Comparison of ENCODE assay signal across 1 cellular context in genomic region chr17:17837380-17837821, GRCh38.
A peak's percentile ranks its signal among the peaks of the same experiment; 100 is the strongest.
TF ChIP-seq lines count a peak whose summit lies in the region.

No MANE protein-coding gene starts in this region.

TF ChIP-seq in HepG2, 621 proteins besides CTCF, POLR2A, EP300 and RAD21 (continued from another document and continues in another):
- TF ChIP-seq DDIT3 (CRISPR knock-in tag; IDR thresholded peaks at IDR 0.05) (no peak), ZC3H4 (CRISPR knock-in tag; IDR thresholded peaks at IDR 0.05; ENCODE audit: borderline replicate concordance) (0 out of 2 replicates have a peak, but pooled peaks have one; percentile 22), ATF3 (CRISPR knock-in tag; IDR thresholded peaks at IDR 0.05) (peak; percentile 35; the same call in 1 of the 2 replicates), NFKB2 (CRISPR knock-in tag; IDR thresholded peaks at IDR 0.05; ENCODE audit: borderline replicate concordance) (no peak), STAG1 (CRISPR knock-in tag; IDR thresholded peaks at IDR 0.05) (no peak), SCMH1 (CRISPR knock-in tag; IDR thresholded peaks at IDR 0.05; ENCODE audit: borderline replicate concordance) (no peak), MXD3 (CRISPR knock-in tag; IDR thresholded peaks at IDR 0.05) (no peak), SATB2 (CRISPR knock-in tag; IDR thresholded peaks at IDR 0.05) (no peak), GTF3A (CRISPR knock-in tag; conservative IDR thresholded peaks at IDR 0.05) (no peak), ZBTB4 (CRISPR knock-in tag; IDR thresholded peaks at IDR 0.05; ENCODE audit: borderline replicate concordance) (0 out of 2 replicates have a peak, but pooled peaks have one; percentile 60), TEAD3 (CRISPR knock-in tag; optimal IDR thresholded peaks at IDR 0.05; ENCODE audit: borderline replicate concordance) (peak; percentile 69), DNMT1 (CRISPR knock-in tag; IDR thresholded peaks at IDR 0.05) (no peak), ZNF44 (CRISPR knock-in tag; IDR thresholded peaks at IDR 0.05) (no peak), ZNF703 (CRISPR knock-in tag; IDR thresholded peaks at IDR 0.05; ENCODE audit: borderline replicate concordance) (no peak), SOX6 (IDR thresholded peaks at IDR 0.05) (no peak), SOX6 (CRISPR knock-in tag; IDR thresholded peaks at IDR 0.05) (no peak), ZNF75D (CRISPR knock-in tag; IDR thresholded peaks at IDR 0.05; ENCODE audit: borderline replicate concordance) (0 out of 2 replicates have a peak, but pooled peaks have one; percentile 55), ZNF737 (CRISPR knock-in tag; IDR thresholded peaks at IDR 0.05; ENCODE audit: borderline replicate concordance) (no peak), PATZ1 (CRISPR knock-in tag; IDR thresholded peaks at IDR 0.05) (peak; percentile 48; the same call in 1 of the 2 replicates), AFF4 (CRISPR knock-in tag; IDR thresholded peaks at IDR 0.05) (no peak; the same call in 1 of the 2 replicates), HNF4A (CRISPR knock-in tag; IDR thresholded peaks at IDR 0.05) (0 out of 2 replicates have a peak, but pooled peaks have one; percentile 3), ZNF776 (CRISPR knock-in tag; IDR thresholded peaks at IDR 0.05) (no peak), ZNF644 (CRISPR knock-in tag; IDR thresholded peaks at IDR 0.05; ENCODE audit: low read depth) (no peak), SP5 (CRISPR knock-in tag; IDR thresholded peaks at IDR 0.05; ENCODE audit: borderline replicate concordance, low read depth) (no peak), ARID5B (CRISPR knock-in tag; IDR thresholded peaks at IDR 0.05) (0 out of 2 replicates have a peak, but pooled peaks have one; percentile 1), NBN (conservative IDR thresholded peaks at IDR 0.05) (no peak), RELA (CRISPR knock-in tag; IDR thresholded peaks at IDR 0.05) (no peak), ZMYM3 (CRISPR knock-in tag; IDR thresholded peaks at IDR 0.05) (0 out of 2 replicates have a peak, but pooled peaks have one; percentile 38), BRD4 (CRISPR knock-in tag; IDR thresholded peaks at IDR 0.05) (no peak), ATF5 (CRISPR knock-in tag; IDR thresholded peaks at IDR 0.05; ENCODE audit: low read depth) (no peak), HNRNPH1 (optimal IDR thresholded peaks at IDR 0.05; ENCODE audit: low read depth, low read length) (no peak), ZNF770 (CRISPR knock-in tag; IDR thresholded peaks at IDR 0.05) (peak; percentile 54; the same call in 1 of the 2 replicates), SNAPC2 (CRISPR knock-in tag; IDR thresholded peaks at IDR 0.05) (no peak), YEATS2 (CRISPR knock-in tag; IDR thresholded peaks at IDR 0.05; ENCODE audit: borderline replicate concordance) (no peak), CERS6 (CRISPR knock-in tag; IDR thresholded peaks at IDR 0.05) (no peak), ZNF576 (CRISPR knock-in tag; IDR thresholded peaks at IDR 0.05) (no peak), ZNF562 (CRISPR knock-in tag; IDR thresholded peaks at IDR 0.05; ENCODE audit: borderline replicate concordance) (no peak), JDP2 (CRISPR knock-in tag; IDR thresholded peaks at IDR 0.05; ENCODE audit: borderline replicate concordance) (no peak), ZNF607 (CRISPR knock-in tag; IDR thresholded peaks at IDR 0.05; ENCODE audit: borderline replicate concordance) (peak; percentile 50; the same call in 1 of the 2 replicates), ZSCAN31 (CRISPR knock-in tag; IDR thresholded peaks at IDR 0.05; ENCODE audit: low read depth) (no peak), HDAC2 (CRISPR knock-in tag; IDR thresholded peaks at IDR 0.05) (peak; percentile 16; the same call in 1 of the 2 replicates), ZNF768 (CRISPR knock-in tag; IDR thresholded peaks at IDR 0.05) (no peak), SNAI1 (CRISPR knock-in tag; IDR thresholded peaks at IDR 0.05; ENCODE audit: borderline replicate concordance) (no peak), PAX8 (CRISPR knock-in tag; IDR thresholded peaks at IDR 0.05; ENCODE audit: borderline replicate concordance) (0 out of 2 replicates have a peak, but pooled peaks have one; percentile 20), EHMT2 (IDR thresholded peaks at IDR 0.05; ENCODE audit: borderline replicate concordance, low read depth, low read length) (no peak)
